In genomic region chr9:84609779-84610178, GRCh38 we compare ENCODE assay signal across 1 cellular context.
TF ChIP-seq lines count a peak whose summit lies in the region.

No MANE protein-coding gene starts in this region.

TF ChIP-seq in H1, 55 proteins besides CTCF, POLR2A, EP300 and RAD21:
- TF ChIP-seq NANOG (IDR thresholded peaks at IDR 0.05; ENCODE audit: insufficient read depth, low read depth, low read length, poor library complexity, severe bottlenecking) (peak; percentile 71), SP4 (IDR thresholded peaks at IDR 0.05; ENCODE audit: low read length) (no peak)
